In genomic region chr18:14693051-14693450, GRCh38 we compare ENCODE assay signal across 16 cellular contexts. TPM values are rescaled to one million over a fixed set of nuclear protein-coding genes. Genes with fewer than 3 reads are reported as not detected.
DNase-seq lines count a peak whose midpoint lies in the region; TF ChIP-seq lines count a peak whose summit lies in the region.
"Not testable (repeated sequence)": the region's sequence is repeated elsewhere in the genome, so short reads cannot be mapped to it uniquely, and the experiment has no call there.
"Had no signal": no experiment of that assay in that cellular context is flagged by ENCODE, and none has a peak within 500 bp of the region (broad histone marks: within the 10 kb centered on the region; RNA-seq: fewer than 3 reads in every experiment).

No MANE protein-coding gene starts in this region.

- H3K9me3 ChIP-seq in OCI-LY1 (ENCODE audit: low read length) = not testable (repeated sequence)

- DNase-seq in DMS 273 (lab: John Stamatoyannopoulos, UW; ENCODE audit: unreplicated experiment) (peak; percentile 29), M059J (ENCODE audit: low read depth) (peak; percentile 9), NCI-H446 (lab: John Stamatoyannopoulos, UW) (peak; percentile 16 to 69), NCI-H446 treated with DMSO at 0.1 percent for 48 hours (lab: John Stamatoyannopoulos, UW) (peak; percentile 32), RPMI8226 (peak; percentile 94), MCF 10A (ENCODE audit: unreplicated experiment) (peak; percentile 6)
- not testable (repeated sequence) for DNase-seq in activated CD4-positive, alpha-beta T cell treated with anti-CD3 and anti-CD28 coated beads, Interleukin-2, amount 10 ng/mL, durations not matched to agents 7 days and 5 days

- not testable (repeated sequence) for H3K27me3 ChIP-seq in OCI-LY1 (ENCODE audit: insufficient read depth, low read length)

- H3K4me3 Mint-ChIP-seq in activated CD4-positive, alpha-beta T cell treated with anti-CD3 and anti-CD28 coated beads, Interleukin-2, amount 10 ng/mL, durations not matched to agents 7 days and 5 days; MCF 10A (ENCODE audit: unreplicated experiment): not testable (repeated sequence)

- H4K20me1 ChIP-seq in OCI-LY1 (ENCODE audit: insufficient read depth, low read length) = not testable (repeated sequence)

- peak overlapping the region; percentile 71 for H3K27ac ChIP-seq in OCI-LY1 (ENCODE audit: low read depth, low read length, poor library complexity, severe bottlenecking)

- H3K9me3 Mint-ChIP-seq in activated CD4-positive, alpha-beta T cell treated with anti-CD3 and anti-CD28 coated beads, Interleukin-2, amount 10 ng/mL, durations not matched to agents 7 days and 5 days; MCF 10A (ENCODE audit: unreplicated experiment): not testable (repeated sequence)

- H3K79me2 ChIP-seq in OCI-LY1 (ENCODE audit: insufficient read depth, low read length) = not testable (repeated sequence)

- CTCF ChIA-PET in activated CD4-positive, alpha-beta T cell treated with anti-CD3 and anti-CD28 coated beads, Interleukin-2, amount 10 ng/mL, durations not matched to agents 7 days and 5 days (lab: Charles Lee); MCF 10A (lab: Yijun Ruan, JAX): not testable (repeated sequence)

- H3F3A ChIP-seq in OCI-LY1 (ENCODE audit: insufficient read depth, low read length) = not testable (repeated sequence)

- BruUV-seq in MCF 10A (replicated peaks; lab: Mats Ljungman, UMichigan) = not testable (repeated sequence)

- H3K36me3 ChIP-seq in OCI-LY1 (ENCODE audit: insufficient read depth, low read length) = not testable (repeated sequence)

- TF ChIP-seq CTCF in OCI-LY1 (IDR thresholded peaks at IDR 0.05; ENCODE audit: low read length); MCF 10A (IDR thresholded peaks at IDR 0.05; ENCODE audit: unreplicated experiment): not testable (repeated sequence)

- H3K4me2 ChIP-seq in OCI-LY1 (ENCODE audit: low read length) = peak overlapping the region; percentile 1; the same call in 1 of the 2 replicates

- H3K36me3 Mint-ChIP-seq in activated CD4-positive, alpha-beta T cell treated with anti-CD3 and anti-CD28 coated beads, Interleukin-2, amount 10 ng/mL, durations not matched to agents 7 days and 5 days (ENCODE audit: low read depth); MCF 10A (ENCODE audit: insufficient read depth, unreplicated experiment): not testable (repeated sequence)

- intact Hi-C loops in MCF 10A (cut with micrococcal nuclease) = not testable (repeated sequence)

- H3K27ac Mint-ChIP-seq in activated CD4-positive, alpha-beta T cell treated with anti-CD3 and anti-CD28 coated beads, Interleukin-2, amount 10 ng/mL, durations not matched to agents 7 days and 5 days = peak overlapping the region; percentile 25
- H3K27ac Mint-ChIP-seq in MCF 10A (ENCODE audit: low read depth, unreplicated experiment) = not testable (repeated sequence)

- peak overlapping the region; percentile 2; the same call in 1 of the 2 replicates for H3K9ac ChIP-seq in OCI-LY1 (ENCODE audit: low read length)

- POLR2A ChIA-PET in activated CD4-positive, alpha-beta T cell treated with anti-CD3 and anti-CD28 coated beads, Interleukin-2, amount 10 ng/mL, durations not matched to agents 7 days and 5 days (lab: Charles Lee); MCF 10A (lab: Yijun Ruan, JAX): not testable (repeated sequence)

- not testable (repeated sequence) for H2AFZ ChIP-seq in OCI-LY1 (ENCODE audit: low read length)

- H3K4me1 Mint-ChIP-seq in activated CD4-positive, alpha-beta T cell treated with anti-CD3 and anti-CD28 coated beads, Interleukin-2, amount 10 ng/mL, durations not matched to agents 7 days and 5 days; MCF 10A (ENCODE audit: insufficient read depth, unreplicated experiment): not testable (repeated sequence)

- not testable (repeated sequence) for H3K9me2 ChIP-seq in OCI-LY1 (ENCODE audit: low read depth, low read length)

- H3K4me1 ChIP-seq in OCI-LY1 (ENCODE audit: insufficient read depth, low read length, severe bottlenecking) = peaks cover 54% of the 10 kb centered on the region

- not testable (repeated sequence) for H3K4me3 ChIP-seq in OCI-LY1 (ENCODE audit: low read depth, low read length, poor library complexity, severe bottlenecking)

- not testable (repeated sequence) for H3K27me3 Mint-ChIP-seq in activated CD4-positive, alpha-beta T cell treated with anti-CD3 and anti-CD28 coated beads, Interleukin-2, amount 10 ng/mL, durations not matched to agents 7 days and 5 days; MCF 10A (ENCODE audit: insufficient read depth, unreplicated experiment)

RNA-seq across cellular contexts. Expression of gene ANKRD30B, which starts 54.9 kb away (rescaled TPM):
- total RNA-seq in M059J (2014; rRNA removed; shearing (Covaris generic)) = 0.57 and 3.4 TPM in 2 replicates
- total RNA-seq in activated CD4-positive, alpha-beta T cell treated with anti-CD3 and anti-CD28 coated beads, Interleukin-2, amount 10 ng/mL, durations not matched to agents 7 days and 5 days = not detected
- total RNA-seq in MCF 10A (2022) = not detected in 2 replicates
- total RNA-seq: A673; B cell; Calu3; CD4-positive, alpha-beta memory T cell; CD4-positive, alpha-beta T cell; CD4-positive, CD25-positive, alpha-beta regulatory T cell; CD8-positive, alpha-beta memory T cell; CD8-positive, alpha-beta T cell had no signal
